9 cellular contexts compared by ENCODE assay signal in genomic region chr12:10607885-10608458, GRCh38. TPM values are rescaled to one million over a fixed set of nuclear protein-coding genes. Genes with fewer than 3 reads are reported as not detected.
DNase-seq lines count a peak whose midpoint lies in the region; ATAC-seq and TF ChIP-seq lines count a peak whose summit lies in the region.
"Had no signal": no experiment of that assay in that cellular context is flagged by ENCODE, and none has a peak within 500 bp of the region (broad histone marks: within the 10 kb centered on the region; RNA-seq: fewer than 3 reads in every experiment).

No MANE protein-coding gene starts in this region.

- H3K27ac Mint-ChIP-seq in WTC11, result no peak overlapping the region

- TF ChIP-seq POLR2A in HCT116 (IDR thresholded peaks at IDR 0.05; ENCODE audit: borderline replicate concordance, extremely low read depth, insufficient read depth, insufficient read length), result no peak

- peak; percentile 28 to 37 (median 37); a peak in 4 of 6 replicates for TF ChIP-seq CTCF in HCT116 (IDR thresholded peaks at IDR 0.05 in 2 of 3, conservative IDR thresholded peaks at IDR 0.05 in 1 of 3; ENCODE audit: borderline replicate concordance in 1 of 3, insufficient read depth in 1 of 3, low read depth in 2 of 3, low read length in 2 of 3)
- no peak for TF ChIP-seq CTCF in WTC11 (IDR thresholded peaks at IDR 0.05)
- TF ChIP-seq CTCF in GM20000 (IDR thresholded peaks at IDR 0.05; ENCODE audit: extremely low read depth, missing control alignments), result no peak
- no peak for TF ChIP-seq CTCF in tibial artery (IDR thresholded peaks at IDR 0.05)

- H3K36me3 Mint-ChIP-seq in WTC11, result peaks cover 69% of the 10 kb centered on the region

- RAD21 ChIA-PET in HCT116 (lab: Charles Lee; ENCODE audit: low non-redundant PET in 1 of 2, low total read pairs in 2 of 2, uncharacterized antibody in 2 of 2, unreplicated experiment in 2 of 2), result no interaction called here

- no peaks in the 10 kb centered on the region for H3K9me3 Mint-ChIP-seq in WTC11

- H3K27me3 Mint-ChIP-seq in WTC11 (ENCODE audit: low read depth), result no peaks in the 10 kb centered on the region

- no peak overlapping the region for H3K9ac ChIP-seq in HCT116 (ENCODE audit: low read length)

- TF ChIP-seq RAD21 in HCT116 (IDR thresholded peaks at IDR 0.05; ENCODE audit: low read depth), result peak; percentile 25; the same call in 1 of the 2 replicates

- POLR2A ChIA-PET in HCT116 (lab: Charles Lee) (no interaction called here), WTC11 (lab: Charles Lee) (no interaction called here)

- no peak overlapping the region for H3K4me3 Mint-ChIP-seq in WTC11

- no peak overlapping the region for H3K4me2 ChIP-seq in HCT116 (ENCODE audit: low read length)

- no peak overlapping the region for H3K27ac ChIP-seq in HCT116 (ENCODE audit: low read depth, low read length)
- H3K27ac ChIP-seq in tibial artery, result no peak overlapping the region

- H3K9me3 ChIP-seq in HCT116 (ENCODE audit: control insufficient read depth in 1 of 2, insufficient read depth in 1 of 2, low read depth in 1 of 2, low read length in 2 of 2) (no peaks in the 10 kb centered on the region), tibial artery (no peaks in the 10 kb centered on the region)

- H3K9me2 ChIP-seq in HCT116 (ENCODE audit: insufficient read depth), result no peaks in the 10 kb centered on the region

- CTCF ChIA-PET in HCT116 (lab: Charles Lee) (interaction anchor here (1.0 to 1.4 kb wide), 3 partner anchors 10 to 455 kb away, joined by 3 to 4 read pairs (median 3); no protein-coding TSS in a partner anchor), WTC11 (lab: Charles Lee) (interaction anchor here (0.6 to 1.0 kb wide), 3 partner anchors 11 to 373 kb away, joined by 3 read pairs; no protein-coding TSS in a partner anchor)

- H3K4me1 ChIP-seq in HCT116 (ENCODE audit: control insufficient read depth in 1 of 2, insufficient read depth in 2 of 2, low read length in 2 of 2) (peaks cover 0 to 6% of the 10 kb centered on the region in 2 experiments; a peak in 3 of 4 replicates), tibial artery (peaks cover 0 to 19% (median 10%) of the 10 kb centered on the region in 4 donors)

- intact Hi-C loops in HCT116 (cut with micrococcal nuclease) (no loop called here), tibial artery (cut with DNase I; ENCODE audit: low total_unique reads) (no loop called here)

- H3K4me3 ChIP-seq in HCT116 (replicated peaks in 1 of 2; ENCODE audit: low read depth in 1 of 2, low read length in 2 of 2) (no peak overlapping the region), tibial artery (no peak overlapping the region)

- H4K20me1 ChIP-seq in HCT116 (ENCODE audit: insufficient read depth), result no peaks in the 10 kb centered on the region

- no TSS peak for BruUV-seq in HCT116 (replicated peaks; lab: Mats Ljungman, UMichigan)

- 0 out of 2 replicates have a peak, but pooled peaks have one; percentile 47 for ATAC-seq in HCT116
- peak; percentile 43; the same call in 1 of the 2 replicates for ATAC-seq in WTC11
- ATAC-seq: left cardiac atrium had no signal

- no peak overlapping the region for H2AFZ ChIP-seq in HCT116 (ENCODE audit: low read depth, low read length, poor library complexity, severe bottlenecking)

- peaks cover 40% of the 10 kb centered on the region for H3K79me2 ChIP-seq in HCT116 (ENCODE audit: insufficient read depth, low read length)

- no peaks in the 10 kb centered on the region for H3K27me3 ChIP-seq in HCT116 (ENCODE audit: insufficient read depth, low read length)
- H3K27me3 ChIP-seq in tibial artery, result no peaks in the 10 kb centered on the region

- DNase-seq in DMS53 (lab: John Stamatoyannopoulos, UW) (peak; percentile 58), DMS53 treated with DMSO at 0.1 percent for 48 hours (lab: John Stamatoyannopoulos, UW; ENCODE audit: unreplicated experiment) (no peak), HCT116 (ENCODE audit: low read depth, low spot score) (no peak), WTC11 (ENCODE audit: low spot score) (no peak), left kidney (ENCODE audit: low read depth, low spot score) (peak; percentile 13), putamen (ENCODE audit: low spot score) (no peak), GM20000 (ENCODE audit: low spot score) (no peak), tibial artery (no peak)
- DNase-seq: left cardiac atrium had no signal

- H3K36me3 ChIP-seq in HCT116 (ENCODE audit: control insufficient read depth in 1 of 2, insufficient read depth in 2 of 2, low read length in 2 of 2) (peaks cover 25 to 34% of the 10 kb centered on the region in 2 experiments), tibial artery (peaks cover 24 to 36% (median 35%) of the 10 kb centered on the region in 3 donors)

- peaks cover 13% of the 10 kb centered on the region for H3K4me1 Mint-ChIP-seq in WTC11

TF ChIP-seq in HCT116, 20 proteins besides CTCF, POLR2A, EP300 and RAD21 (continues in another document):
- TF ChIP-seq ATF3 (IDR thresholded peaks at IDR 0.05) (no peak), ZFX (IDR thresholded peaks at IDR 0.05) (no peak), YY1 (IDR thresholded peaks at IDR 0.05; ENCODE audit: extremely low read depth, insufficient replicate concordance, low read depth, low read length) (no peak), REST (IDR thresholded peaks at IDR 0.05; ENCODE audit: low read depth) (no peak)

TF ChIP-seq in WTC11, 78 proteins besides CTCF, POLR2A, EP300 and RAD21:
- no peak for TF ChIP-seq SMAD4 (CRISPR knock-in tag; IDR thresholded peaks at IDR 0.05)
- no peak for TF ChIP-seq ZNF416 (CRISPR knock-in tag; IDR thresholded peaks at IDR 0.05)
- TF ChIP-seq SP1 (CRISPR knock-in tag; conservative IDR thresholded peaks at IDR 0.05), result no peak
- no peak for TF ChIP-seq TEAD1 (CRISPR knock-in tag; IDR thresholded peaks at IDR 0.05)
- TF ChIP-seq NR3C1 (CRISPR knock-in tag; conservative IDR thresholded peaks at IDR 0.05; ENCODE audit: low read depth), result no peak
- no peak for TF ChIP-seq TCF7 (CRISPR knock-in tag; IDR thresholded peaks at IDR 0.05; ENCODE audit: low read depth)
- TF ChIP-seq FOXK1 (CRISPR knock-in tag; IDR thresholded peaks at IDR 0.05), result no peak
- TF ChIP-seq IRF1 (CRISPR knock-in tag; IDR thresholded peaks at IDR 0.05), result no peak

RNA-seq across cellular contexts. Expression of gene MAGOHB, which starts 5.4 kb away (rescaled TPM):
- total RNA-seq in HCT116 (2021; ENCODE audit: unreplicated experiment) (55.8 TPM), WTC11 (2021) (36.1 to 37.0 TPM (median 36.8 TPM) in 3 replicates)
- polyA plus RNA-seq in HCT116 (2012), result 19.1 and 31.8 TPM in 2 replicates

Comparison
In these comparisons a context has a peak if more than half of its experiments do, and no peak if none do; other contexts are left out.
1. DNase-seq: peak in DMS53 (single experiment) and left kidney (single experiment); none in DMS53 treated with DMSO at 0.1 percent for 48 hours (single experiment), HCT116 (single experiment), WTC11 (single experiment), putamen (single experiment), GM20000 (single experiment) and tibial artery (0 of 2).
2. CTCF ChIP-seq: peak in HCT116 (3 of 3); none in WTC11 (single experiment), GM20000 (single experiment) and tibial artery (0 of 2).